ENCODE assay signal across 8 cellular contexts in the genomic region with DNA sequence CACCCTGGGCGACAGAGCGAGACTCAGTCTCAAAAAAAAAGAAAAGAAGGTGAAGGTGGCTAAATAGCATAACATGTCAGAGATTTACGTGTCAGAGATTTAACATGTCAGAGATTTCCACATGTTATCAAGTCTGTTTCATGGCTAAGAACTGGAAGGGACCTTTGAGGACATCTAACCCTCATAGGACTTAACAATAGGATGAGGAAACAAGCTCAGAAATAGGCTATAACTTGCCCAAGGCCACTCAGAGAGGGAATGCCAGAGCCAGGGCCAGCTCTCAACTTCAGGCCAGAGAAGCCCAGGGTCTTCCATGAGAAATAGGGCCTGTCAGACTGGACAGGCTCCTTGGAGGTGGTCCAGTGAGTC. TPM values are rescaled to one million over a fixed set of nuclear protein-coding genes. Genes with fewer than 3 reads are reported as not detected.
DNase-seq lines count a peak whose midpoint lies in the region; ATAC-seq lines count a peak whose summit lies in the region.

No MANE protein-coding gene starts in this region.

- H3K27ac ChIP-seq in Karpas-422 (ENCODE audit: low read length) (no peak overlapping the region; the same call in 1 of the 2 replicates), ectodermal cell (ENCODE audit: insufficient read depth, low read depth, low read length, poor library complexity, severe bottlenecking) (no peak overlapping the region)

- peaks cover 13 to 15% of the 10 kb centered on the region in 2 donors for H3K4me1 Mint-ChIP-seq in natural killer cell treated with Interleukin-12 subunit alpha and Interleukin-12 subunit beta and Interleukin-15 and Interleukin-18, amount 100 ng/mL, for 72 hours (ENCODE audit: low read depth in 2 of 2)

- no peaks in the 10 kb centered on the region for H3K9me3 ChIP-seq in Karpas-422 (ENCODE audit: low read length)
- H3K9me3 ChIP-seq in ectodermal cell (ENCODE audit: control insufficient read depth, low read length): no peaks in the 10 kb centered on the region

- ATAC-seq in GM18498 (IDR thresholded peaks at IDR 0.05; ENCODE audit: unreplicated experiment): peak; percentile 13
- no peak for ATAC-seq in natural killer cell treated with Interleukin-12 subunit alpha and Interleukin-12 subunit beta and Interleukin-15 and Interleukin-18, amount 100 ng/mL, for 72 hours
- ATAC-seq in HG03439 (IDR thresholded peaks at IDR 0.05; ENCODE audit: unreplicated experiment): no peak

- no peaks in the 10 kb centered on the region for H3K27me3 Mint-ChIP-seq in natural killer cell treated with Interleukin-12 subunit alpha and Interleukin-12 subunit beta and Interleukin-15 and Interleukin-18, amount 100 ng/mL, for 72 hours

- 92 to 93% methylated on average over 3 of the region's 3 CpGs for WGBS in ectodermal cell, 2 experiments

- H3K27ac Mint-ChIP-seq in natural killer cell treated with Interleukin-12 subunit alpha and Interleukin-12 subunit beta and Interleukin-15 and Interleukin-18, amount 100 ng/mL, for 72 hours: peak overlapping the region; percentile 81 to 84

- H4K20me1 ChIP-seq in Karpas-422 (ENCODE audit: insufficient read depth, low read depth, low read length): no peaks in the 10 kb centered on the region

- DNase-seq in Karpas-422: no peak
- DNase-seq in natural killer cell treated with Interleukin-12 subunit alpha and Interleukin-12 subunit beta and Interleukin-15 and Interleukin-18, amount 100 ng/mL, for 72 hours (ENCODE audit: low spot score): no peak
- no peak for DNase-seq in NCI-H2107 (lab: John Stamatoyannopoulos, UW)
- DNase-seq in NCI-H1417 treated with DMSO at 0.1 percent for 48 hours (lab: John Stamatoyannopoulos, UW): no peak
- no peak for DNase-seq in NCI-H1417 (lab: John Stamatoyannopoulos, UW)

- H3K9ac ChIP-seq in Karpas-422 (ENCODE audit: low read length): peak overlapping the region; percentile 65

- peak overlapping the region; percentile 69 for H3K4me3 ChIP-seq in Karpas-422 (ENCODE audit: low read length)
- H3K4me3 ChIP-seq in ectodermal cell (ENCODE audit: insufficient read depth, low read depth, low read length): peak overlapping the region; percentile 25

- H3K9me3 Mint-ChIP-seq in natural killer cell treated with Interleukin-12 subunit alpha and Interleukin-12 subunit beta and Interleukin-15 and Interleukin-18, amount 100 ng/mL, for 72 hours: no peaks in the 10 kb centered on the region

- no peaks in the 10 kb centered on the region for H3K36me3 Mint-ChIP-seq in natural killer cell treated with Interleukin-12 subunit alpha and Interleukin-12 subunit beta and Interleukin-15 and Interleukin-18, amount 100 ng/mL, for 72 hours

- no peaks in the 10 kb centered on the region for H3K9me2 ChIP-seq in Karpas-422 (replicated peaks; ENCODE audit: insufficient read depth, low read length)

- H3K36me3 ChIP-seq in Karpas-422 (ENCODE audit: insufficient read depth, low read length) (no peaks in the 10 kb centered on the region), ectodermal cell (ENCODE audit: control insufficient read depth, insufficient read depth, low read length) (no peaks in the 10 kb centered on the region)

- H3K4me1 ChIP-seq in Karpas-422 (ENCODE audit: low read length) (peaks cover 12% of the 10 kb centered on the region), ectodermal cell (ENCODE audit: control insufficient read depth, insufficient read depth, low read length) (no peaks in the 10 kb centered on the region)

- no peaks in the 10 kb centered on the region for H3K79me2 ChIP-seq in Karpas-422 (ENCODE audit: low read length)

- peak overlapping the region; percentile 68 for H3K4me2 ChIP-seq in Karpas-422 (ENCODE audit: low read depth, low read length, poor library complexity, severe bottlenecking)

- peak overlapping the region; percentile 94 for H3K4me3 Mint-ChIP-seq in natural killer cell treated with Interleukin-12 subunit alpha and Interleukin-12 subunit beta and Interleukin-15 and Interleukin-18, amount 100 ng/mL, for 72 hours

- H3K27me3 ChIP-seq in Karpas-422 (ENCODE audit: low read length): no peaks in the 10 kb centered on the region
- H3K27me3 ChIP-seq in ectodermal cell (ENCODE audit: control insufficient read depth, insufficient read depth, low read length, poor library complexity, severe bottlenecking): peaks cover 15% of the 10 kb centered on the region

- peak overlapping the region; percentile 90 for H2AFZ ChIP-seq in Karpas-422 (ENCODE audit: low read length)

RNA-seq across cellular contexts. Expression of gene ZNF629, which starts 26.8 kb away (rescaled TPM):
- total RNA-seq in Karpas-422 (2014; rRNA removed; shearing (Covaris generic); ENCODE audit: low replicate concordance): 4.8 and 6.3 TPM in 2 replicates
- 28.0 TPM for polyA plus RNA-seq in ectodermal cell (2013, experiment 1 of 4)
- 33.7 TPM for polyA plus RNA-seq in ectodermal cell (2013, experiment 2 of 4)
- polyA plus RNA-seq in ectodermal cell (2013, experiment 3 of 4): 24.7 TPM
- 26.9 TPM for polyA plus RNA-seq in ectodermal cell (2013, experiment 4 of 4)
- 1 to 10 TPM in 1 of 2 donors, under 1 TPM in 1; 0.98 to 3.8 TPM for total RNA-seq in natural killer cell treated with Interleukin-12 subunit alpha and Interleukin-12 subunit beta and Interleukin-15 and Interleukin-18, amount 100 ng/mL, for 72 hours

RNA-seq across cellular contexts. Expression of gene RNF40, which starts 51.7 kb away (rescaled TPM):
- 57.9 and 66.4 TPM in 2 replicates for total RNA-seq in Karpas-422 (2014; rRNA removed; shearing (Covaris generic); ENCODE audit: low replicate concordance)
- 99.4 TPM for polyA plus RNA-seq in ectodermal cell (2013, experiment 1 of 4)
- polyA plus RNA-seq in ectodermal cell (2013, experiment 2 of 4): 94.3 TPM
- 65.2 TPM for polyA plus RNA-seq in ectodermal cell (2013, experiment 3 of 4)
- 76.5 TPM for polyA plus RNA-seq in ectodermal cell (2013, experiment 4 of 4)
- total RNA-seq in natural killer cell treated with Interleukin-12 subunit alpha and Interleukin-12 subunit beta and Interleukin-15 and Interleukin-18, amount 100 ng/mL, for 72 hours: 100 to 1,000 TPM; 120 to 161 TPM

RNA-seq across cellular contexts. Expression of gene CFAP119, which starts 51.9 kb away (rescaled TPM):
- 8.9 and 15.0 TPM in 2 replicates for total RNA-seq in Karpas-422 (2014; rRNA removed; shearing (Covaris generic); ENCODE audit: low replicate concordance)
- polyA plus RNA-seq in ectodermal cell (2013, experiment 1 of 4): 7.8 TPM
- 7.3 TPM for polyA plus RNA-seq in ectodermal cell (2013, experiment 2 of 4)
- polyA plus RNA-seq in ectodermal cell (2013, experiment 3 of 4): 5.2 TPM
- 5.8 TPM for polyA plus RNA-seq in ectodermal cell (2013, experiment 4 of 4)
- total RNA-seq in natural killer cell treated with Interleukin-12 subunit alpha and Interleukin-12 subunit beta and Interleukin-15 and Interleukin-18, amount 100 ng/mL, for 72 hours: 10 to 100 TPM in 1 of 2 donors, 1 to 10 TPM in 1; 3.4 to 17.0 TPM
